Comparison of ENCODE assay signal across 8 cellular contexts in the genomic region with DNA sequence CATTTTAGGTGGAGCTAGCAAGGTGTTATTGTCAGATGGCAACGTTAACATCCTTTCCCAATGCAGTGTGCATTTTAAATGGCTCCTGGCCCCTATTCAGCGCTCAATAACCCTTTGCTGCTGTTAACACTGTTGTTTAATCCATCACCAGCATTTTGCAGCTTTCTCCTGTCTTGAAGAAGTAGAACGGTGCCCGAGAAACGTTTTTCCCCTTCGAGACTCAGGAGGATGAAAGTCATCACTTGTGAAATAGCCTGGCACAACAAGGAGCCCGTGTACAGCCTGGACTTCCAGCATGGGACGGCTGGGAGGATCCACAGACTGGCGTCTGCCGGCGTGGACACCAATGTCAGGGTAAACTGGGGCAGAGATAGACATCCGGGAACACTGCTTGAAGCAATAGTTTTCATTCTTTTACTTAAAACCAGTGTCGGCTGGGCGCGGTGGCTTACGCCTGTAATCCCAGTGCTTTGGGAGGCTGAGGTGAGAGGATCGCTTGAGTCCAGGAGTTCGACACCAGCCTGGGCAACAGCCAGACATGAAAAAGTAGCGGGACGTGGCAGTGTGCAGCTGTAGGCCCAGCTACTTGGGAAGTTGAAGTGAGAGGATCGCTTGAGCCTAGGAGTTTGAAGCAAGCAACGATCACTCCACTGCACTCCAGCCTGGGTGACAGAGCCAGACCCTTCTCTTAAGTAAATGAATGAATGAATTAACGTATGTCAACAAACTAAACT. TPM values are rescaled to one million over a fixed set of nuclear protein-coding genes. Genes with fewer than 3 reads are reported as not detected.
DNase-seq lines count a peak whose midpoint lies in the region; ATAC-seq and TF ChIP-seq lines count a peak whose summit lies in the region.

No MANE protein-coding gene starts in this region.

- 71 to 72% methylated on average over 23 of the region's 23 CpGs for WGBS in tibial nerve, 2 donors

- H3K27ac ChIP-seq in ACC112 (ENCODE audit: low read depth, low read length) = no peak overlapping the region
- H3K27ac ChIP-seq in tibial nerve = peak overlapping the region in 2 of 4 donors; percentile 77 to 80

- intact Hi-C loops in left colon (cut with DNase I, micrococcal nuclease) = no loop called here

- H3K79me2 ChIP-seq in ACC112 (ENCODE audit: control insufficient read depth, insufficient read depth, low read length, unreplicated experiment) = peaks cover 2% of the 10 kb centered on the region

- H3K9me3 Mint-ChIP-seq in activated naive CD8-positive, alpha-beta T cell (ENCODE audit: low read depth) = no peaks in the 10 kb centered on the region

- H3K4me3 ChIP-seq in ACC112 (ENCODE audit: low read depth, low read length) (peak overlapping the region; percentile 79), kidney epithelial cell (ENCODE audit: low read depth, low read length) (peak overlapping the region; percentile 64), tibial nerve (peak overlapping the region; percentile 38 to 87 (median 69))

- no peaks in the 10 kb centered on the region for H3K27me3 ChIP-seq in ACC112 (ENCODE audit: insufficient read depth, low read length)
- no peaks in the 10 kb centered on the region for H3K27me3 ChIP-seq in kidney epithelial cell (ENCODE audit: control insufficient read depth, insufficient read depth, low read length)
- H3K27me3 ChIP-seq in tibial nerve = no peaks in the 10 kb centered on the region

- H3K27ac Mint-ChIP-seq in activated naive CD8-positive, alpha-beta T cell = peak overlapping the region; percentile 66

- H3K4me1 ChIP-seq in ACC112 (ENCODE audit: control insufficient read depth, insufficient read depth, low read length, unreplicated experiment) (peaks cover 15% of the 10 kb centered on the region), tibial nerve (peaks cover 0 to 17% (median 3%) of the 10 kb centered on the region in 4 donors)

- no peak for TF ChIP-seq EP300 in tibial nerve (IDR thresholded peaks at IDR 0.05)

- peak overlapping the region; percentile 87 for H3K4me3 Mint-ChIP-seq in activated naive CD8-positive, alpha-beta T cell

- H3K9me3 ChIP-seq in tibial nerve = no peaks in the 10 kb centered on the region

- peaks cover 10% of the 10 kb centered on the region for H3K4me1 Mint-ChIP-seq in activated naive CD8-positive, alpha-beta T cell (ENCODE audit: low read depth)

- H3K36me3 Mint-ChIP-seq in activated naive CD8-positive, alpha-beta T cell = peaks cover 4% of the 10 kb centered on the region

- no peak for TF ChIP-seq CTCF in kidney epithelial cell (IDR thresholded peaks at IDR 0.05; ENCODE audit: insufficient read depth, low read length, poor library complexity, severe bottlenecking)
- TF ChIP-seq CTCF in tibial nerve (IDR thresholded peaks at IDR 0.05) = no peak

- H3K36me3 ChIP-seq in ACC112 (ENCODE audit: insufficient read depth, low read length) = peaks cover 12% of the 10 kb centered on the region; the same call in 1 of the 2 replicates
- no peaks in the 10 kb centered on the region for H3K36me3 ChIP-seq in kidney epithelial cell (ENCODE audit: control insufficient read depth, insufficient read depth, low read length)
- peaks cover 0 to 2% (median 0%) of the 10 kb centered on the region in 3 donors for H3K36me3 ChIP-seq in tibial nerve

- TF ChIP-seq POLR2A in tibial nerve (IDR thresholded peaks at IDR 0.05) = no peak

- H2AFZ ChIP-seq in ACC112 (ENCODE audit: low read length, unreplicated experiment) = peak overlapping the region; percentile 11

- DNase-seq in kidney epithelial cell (ENCODE audit: low read depth) (no peak), tibial nerve (ENCODE audit: low spot score in 2 of 2) (no peak), left colon (no peak)
- DNase-seq in effector CD4-positive, alpha-beta T cell = no peak

- no peaks in the 10 kb centered on the region for H3K27me3 Mint-ChIP-seq in activated naive CD8-positive, alpha-beta T cell

- ATAC-seq in GM21447 (IDR thresholded peaks at IDR 0.05; ENCODE audit: unreplicated experiment) (peak; percentile 17), GM19463 (IDR thresholded peaks at IDR 0.05; ENCODE audit: unreplicated experiment) (no peak), left colon (no peak)

RNA-seq across cellular contexts. Expression of gene CHAF1B, which starts 0.9 kb away (rescaled TPM):
- total RNA-seq in kidney epithelial cell = 3.3 and 3.6 TPM in 2 replicates
- 1 to 10 TPM in 1 of 4 donors, under 1 TPM in 3; 0.59 to 1.2 (median 0.86) TPM for total RNA-seq in tibial nerve
- total RNA-seq in left colon = 1 to 10 TPM; 1.4 to 2.7 TPM
